Comparison of ENCODE assay signal across 8 cellular contexts in the genomic region with DNA sequence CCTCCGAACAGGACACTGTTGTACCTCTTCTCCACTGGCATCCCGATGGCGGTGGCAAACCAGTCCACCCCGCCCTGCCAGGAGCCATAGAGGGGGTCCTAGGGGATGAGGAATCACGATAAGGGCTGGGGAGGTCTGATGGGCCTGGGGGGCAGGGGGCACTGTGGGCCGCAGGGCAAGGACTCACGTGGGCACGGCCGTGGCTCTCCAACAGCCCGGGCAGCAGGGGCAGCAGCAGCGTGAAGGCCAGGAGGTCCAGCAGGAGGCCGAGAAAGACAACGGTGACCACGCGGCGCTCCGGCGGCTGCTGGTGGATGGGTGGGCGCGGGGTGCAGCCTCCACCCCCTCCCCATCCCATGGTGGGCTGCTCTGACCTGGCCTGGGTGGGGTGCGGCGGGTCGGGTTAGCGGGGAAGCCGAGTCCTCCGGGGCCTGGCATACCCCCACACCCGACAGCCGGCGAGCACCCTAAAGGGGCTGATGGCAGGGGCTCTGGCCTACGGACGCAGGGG. TPM values are rescaled to one million over a fixed set of nuclear protein-coding genes. Genes with fewer than 3 reads are reported as not detected.
DNase-seq lines count a peak whose midpoint lies in the region; ATAC-seq and TF ChIP-seq lines count a peak whose summit lies in the region.

No MANE protein-coding gene starts in this region.

- H3K27ac ChIP-seq in gastrocnemius medialis, result peak overlapping the region; percentile 86 to 98 (median 94)

- TF ChIP-seq CTCF in GM12875 (IDR thresholded peaks at IDR 0.05; ENCODE audit: borderline replicate concordance, insufficient read depth, low read depth, low read length) (no peak), gastrocnemius medialis (IDR thresholded peaks at IDR 0.05 in 4 of 5, conservative IDR thresholded peaks at IDR 0.05 in 1 of 5) (no peak)

- intact Hi-C loops in left ventricle myocardium superior (cut with micrococcal nuclease) (no loop called here), gastrocnemius medialis (cut with DNase I; ENCODE audit: low total_unique reads) (loop anchor here (1.0 to 2.0 kb wide), 4 partner anchors 30 to 177 kb away; a partner anchor contains a TSS)

- H3K27me3 Mint-ChIP-seq in activated CD8-positive, alpha-beta T cell treated with anti-CD3 and anti-CD28 coated beads, Interleukin-2, amount 10 ng/mL, durations not matched to agents 7 days and 5 days (ENCODE audit: low read depth), result no peaks in the 10 kb centered on the region

- no peak for TF ChIP-seq POLR2A in gastrocnemius medialis (IDR thresholded peaks at IDR 0.05)

- peak overlapping the region; percentile 81 for H3K4me3 Mint-ChIP-seq in activated CD8-positive, alpha-beta T cell treated with anti-CD3 and anti-CD28 coated beads, Interleukin-2, amount 10 ng/mL, durations not matched to agents 7 days and 5 days

- H3K4me3 ChIP-seq in GM12875 (ENCODE audit: low read depth, low read length), result peak overlapping the region; percentile 74
- H3K4me3 ChIP-seq in gastrocnemius medialis, result peak overlapping the region; percentile 71 to 98 (median 83)

- DNase-seq in activated CD8-positive, alpha-beta T cell treated with anti-CD3 and anti-CD28 coated beads, Interleukin-2, amount 10 ng/mL, durations not matched to agents 7 days and 5 days, result no peak
- peak; percentile 44 for DNase-seq in left ventricle myocardium superior
- peak in 1 of 2 donors; percentile 34 for DNase-seq in gastrocnemius medialis
- no peak for DNase-seq in NCI-H82 (lab: John Stamatoyannopoulos, UW)
- DNase-seq in HEK293T (ENCODE audit: extremely low spot score), result no peak

- in situ Hi-C loops in gastrocnemius medialis (cut with MboI; ENCODE audit: low sequenced_read_pairs in 4 of 4), result loop anchor here in 1 of 4 donors (25.0 kb wide), 1 partner anchor 171 kb away; a partner anchor contains a TSS

- no peaks in the 10 kb centered on the region for H3K27me3 ChIP-seq in gastrocnemius medialis

- H3K4me1 Mint-ChIP-seq in activated CD8-positive, alpha-beta T cell treated with anti-CD3 and anti-CD28 coated beads, Interleukin-2, amount 10 ng/mL, durations not matched to agents 7 days and 5 days (ENCODE audit: low read depth), result peaks cover 47% of the 10 kb centered on the region

- POLR2A ChIA-PET in activated CD8-positive, alpha-beta T cell treated with anti-CD3 and anti-CD28 coated beads, Interleukin-2, amount 10 ng/mL, durations not matched to agents 7 days and 5 days (lab: Charles Lee), result no interaction called here
- POLR2A ChIA-PET in HEK293T (lab: Yijun Ruan, JAX), result no interaction called here

- no peaks in the 10 kb centered on the region for H3K9me3 ChIP-seq in gastrocnemius medialis

- peaks cover 0 to 20% of the 10 kb centered on the region in 2 donors for H3K36me3 ChIP-seq in gastrocnemius medialis

- CTCF ChIA-PET in activated CD8-positive, alpha-beta T cell treated with anti-CD3 and anti-CD28 coated beads, Interleukin-2, amount 10 ng/mL, durations not matched to agents 7 days and 5 days (lab: Charles Lee), result interaction anchor here (1.3 kb wide), 1 partner anchor 11 kb away, joined by 4 read pairs; no protein-coding TSS in a partner anchor
- CTCF ChIA-PET in HEK293T (lab: Yijun Ruan, JAX), result no interaction called here

- peaks cover 29 to 30% of the 10 kb centered on the region in 2 donors for H3K4me1 ChIP-seq in gastrocnemius medialis

- H3K9me3 Mint-ChIP-seq in activated CD8-positive, alpha-beta T cell treated with anti-CD3 and anti-CD28 coated beads, Interleukin-2, amount 10 ng/mL, durations not matched to agents 7 days and 5 days (ENCODE audit: insufficient read depth), result no peaks in the 10 kb centered on the region

- H3K36me3 Mint-ChIP-seq in activated CD8-positive, alpha-beta T cell treated with anti-CD3 and anti-CD28 coated beads, Interleukin-2, amount 10 ng/mL, durations not matched to agents 7 days and 5 days (ENCODE audit: low read depth), result peaks cover 51% of the 10 kb centered on the region

- no peak for ATAC-seq in activated CD8-positive, alpha-beta T cell treated with anti-CD3 and anti-CD28 coated beads, Interleukin-2, amount 10 ng/mL, durations not matched to agents 7 days and 5 days
- ATAC-seq in left ventricle myocardium superior, result peak; percentile 0
- ATAC-seq in gastrocnemius medialis, result no peak
- ATAC-seq in GM19324 (IDR thresholded peaks at IDR 0.05; ENCODE audit: low FRiP score, unreplicated experiment), result no peak
- no peak for ATAC-seq in HG03159 (IDR thresholded peaks at IDR 0.05; ENCODE audit: unreplicated experiment)

- peak overlapping the region; percentile 91 for H3K27ac Mint-ChIP-seq in activated CD8-positive, alpha-beta T cell treated with anti-CD3 and anti-CD28 coated beads, Interleukin-2, amount 10 ng/mL, durations not matched to agents 7 days and 5 days

TF ChIP-seq in HEK293T, 16 proteins besides CTCF, POLR2A, EP300 and RAD21:
- TF ChIP-seq FOXA1 (IDR thresholded peaks at IDR 0.05) (no peak), BHLHE40 (IDR thresholded peaks at IDR 0.05; ENCODE audit: borderline replicate concordance) (no peak), HDGF (IDR thresholded peaks at IDR 0.05; ENCODE audit: borderline replicate concordance) (no peak), FOXM1 (IDR thresholded peaks at IDR 0.05; ENCODE audit: borderline replicate concordance) (no peak), ZNF384 (IDR thresholded peaks at IDR 0.05) (no peak), SP1 (IDR thresholded peaks at IDR 0.05) (no peak), ELF4 (IDR thresholded peaks at IDR 0.05) (no peak)
- TF ChIP-seq, protein P1, sequence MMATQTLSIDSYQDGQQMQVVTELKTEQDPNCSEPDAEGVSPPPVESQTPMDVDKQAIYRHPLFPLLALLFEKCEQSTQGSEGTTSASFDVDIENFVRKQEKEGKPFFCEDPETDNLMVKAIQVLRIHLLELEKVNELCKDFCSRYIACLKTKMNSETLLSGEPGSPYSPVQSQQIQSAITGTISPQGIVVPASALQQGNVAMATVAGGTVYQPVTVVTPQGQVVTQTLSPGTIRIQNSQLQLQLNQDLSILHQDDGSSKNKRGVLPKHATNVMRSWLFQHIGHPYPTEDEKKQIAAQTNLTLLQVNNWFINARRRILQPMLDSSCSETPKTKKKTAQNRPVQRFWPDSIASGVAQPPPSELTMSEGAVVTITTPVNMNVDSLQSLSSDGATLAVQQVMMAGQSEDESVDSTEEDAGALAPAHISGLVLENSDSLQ (IDR thresholded peaks at IDR 0.05), result no peak

RNA-seq across cellular contexts. Expression of a gene that starts 29.6 kb away (rescaled TPM):
- 10 to 100 TPM; 47.6 to 52.3 TPM for total RNA-seq in activated CD8-positive, alpha-beta T cell treated with anti-CD3 and anti-CD28 coated beads, Interleukin-2, amount 10 ng/mL, durations not matched to agents 7 days and 5 days
- total RNA-seq in left ventricle myocardium superior (19.9 TPM), gastrocnemius medialis (10 to 100 TPM; 16.6 to 46.2 (median 36.2) TPM)

RNA-seq across cellular contexts. Expression of a gene that starts 29.8 kb away (rescaled TPM):
- total RNA-seq in activated CD8-positive, alpha-beta T cell treated with anti-CD3 and anti-CD28 coated beads, Interleukin-2, amount 10 ng/mL, durations not matched to agents 7 days and 5 days, result 1 to 10 TPM; 2.2 to 2.6 TPM
- total RNA-seq in left ventricle myocardium superior (9.2 TPM), gastrocnemius medialis (1 to 10 TPM; 2.8 to 5.8 (median 3.7) TPM)
